14 cellular contexts compared by ENCODE assay signal in the genomic region with DNA sequence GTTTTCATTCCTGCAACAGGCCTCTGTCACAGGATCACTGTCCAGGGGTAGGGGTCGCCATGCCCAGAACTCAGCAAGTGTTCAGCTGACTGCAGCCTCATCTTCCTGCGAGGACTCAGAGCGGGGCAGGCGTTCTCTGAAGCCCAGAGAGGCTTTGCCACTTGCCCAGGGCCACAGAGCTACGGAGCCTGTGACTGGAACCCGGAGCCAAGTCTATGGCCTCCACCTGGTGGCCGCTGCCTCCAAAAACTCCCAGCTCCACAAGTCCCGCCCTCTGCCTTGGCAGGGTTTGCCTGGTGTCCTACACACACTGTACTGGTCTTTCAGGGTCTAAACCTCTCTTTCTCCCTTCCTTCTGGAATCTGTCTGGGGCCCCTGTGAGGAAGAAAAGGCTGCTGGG. TPM values are rescaled to one million over a fixed set of nuclear protein-coding genes. Genes with fewer than 3 reads are reported as not detected.
DNase-seq lines count a peak whose midpoint lies in the region; ATAC-seq, FAIRE-seq and TF ChIP-seq lines count a peak whose summit lies in the region.
"Had no signal": no experiment of that assay in that cellular context is flagged by ENCODE, and none has a peak within 500 bp of the region (broad histone marks: within the 10 kb centered on the region; RNA-seq: fewer than 3 reads in every experiment).

No MANE protein-coding gene starts in this region.

- 91% methylated on average over 7 of the region's 8 CpGs; no CpG with 5 or more reads in 1 of the 2 experiments for WGBS in H1 (ENCODE audit: extremely low coverage in 1 of 2, insufficient coverage in 1 of 2, insufficient read length in 1 of 2, insufficient replicate concordance in 2 of 2, low coverage in 1 of 2, low lambda C conversion rate in 2 of 2, missing lambda C conversion rate in 1 of 2), 2 experiments

- peak overlapping the region; percentile 40 for H2BK120ac ChIP-seq in H1 (replicated peaks; ENCODE audit: low read depth, low read length)

- no peak overlapping the region for H3K56ac ChIP-seq in H1 (replicated peaks; ENCODE audit: insufficient read length, low read depth, low read length)

- peak overlapping the region; percentile 54 for H4K91ac ChIP-seq in H1 (replicated peaks; ENCODE audit: insufficient read length, low read length)

- TF ChIP-seq EP300 in H1 (IDR thresholded peaks at IDR 0.05; ENCODE audit: borderline replicate concordance in 1 of 2, low read depth in 2 of 2, low read length in 2 of 2): no peak

- H3K27ac Mint-ChIP-seq in nephron: peak overlapping the region; percentile 60 to 98 (median 79)
- H3K27ac Mint-ChIP-seq in CD4-positive, alpha-beta memory T cell: no peak overlapping the region
- H3K27ac Mint-ChIP-seq: activated CD4-positive, alpha-beta memory T cell treated with anti-CD3 and anti-CD28 coated beads for 36 hours had no signal

- no peak for TF ChIP-seq POLR2A in H1 (IDR thresholded peaks at IDR 0.05; ENCODE audit: control extremely low read depth in 1 of 2, low read depth in 2 of 2, low read length in 2 of 2)

- H3K79me1 ChIP-seq in H1 (ENCODE audit: low read depth, low read length): no peaks in the 10 kb centered on the region; the same call in 1 of the 2 replicates

- H3K4me2 ChIP-seq in BLaER1 treated with 17β-estradiol and CSF1 and Interleukin-3, amounts not matched to agents 10 nM and 100 nM: peak overlapping the region in 8 of 11 experiments; percentile 21 to 75 (median 57); a peak in 16 of 22 replicates
- peak overlapping the region; percentile 28 to 49 for H3K4me2 ChIP-seq in H1 (ENCODE audit: insufficient read depth in 1 of 2, low read depth in 2 of 2, low read length in 2 of 2)

- peak overlapping the region in 1 of 3 experiments; percentile 14 for H3K4me3 Mint-ChIP-seq in nephron
- H3K4me3 Mint-ChIP-seq in CD4-positive, alpha-beta memory T cell: no peak overlapping the region
- H3K4me3 Mint-ChIP-seq: activated CD4-positive, alpha-beta memory T cell treated with anti-CD3 and anti-CD28 coated beads for 36 hours had no signal

- H4K5ac ChIP-seq in H1 (ENCODE audit: insufficient read length, low read depth, low read length): no peak overlapping the region

- H3K4me1 Mint-ChIP-seq in nephron: peaks cover 43% of the 10 kb centered on the region
- peaks cover 0 to 5% (median under 1%) of the 10 kb centered on the region in 4 donors for H3K4me1 Mint-ChIP-seq in CD4-positive, alpha-beta memory T cell

- no peak overlapping the region for H4K8ac ChIP-seq in H1 (ENCODE audit: extremely low read depth, insufficient read depth, low read length)

- H3K9me3 ChIP-seq in BLaER1 treated with 17β-estradiol and CSF1 and Interleukin-3, amounts not matched to agents 10 nM and 100 nM (replicated peaks in 1 of 11): no peaks in the 10 kb centered on the region
- no peaks in the 10 kb centered on the region for H3K9me3 ChIP-seq in HUES6 (ENCODE audit: control insufficient read depth, insufficient read depth, low read depth, low read length)
- no peaks in the 10 kb centered on the region for H3K9me3 ChIP-seq in H1 (ENCODE audit: insufficient read depth in 2 of 2, low read depth in 1 of 2, low read length in 1 of 2)
- H3K9me3 ChIP-seq in CD4-positive, alpha-beta memory T cell (ENCODE audit: control insufficient read depth in 1 of 2, low read length in 2 of 2): no peaks in the 10 kb centered on the region

- H2BK20ac ChIP-seq in H1 (ENCODE audit: low read length): peak overlapping the region; percentile 75

- no peaks in the 10 kb centered on the region for H3K27me3 ChIP-seq in BLaER1 treated with 17β-estradiol and CSF1 and Interleukin-3, amounts not matched to agents 10 nM and 100 nM
- no peaks in the 10 kb centered on the region for H3K27me3 ChIP-seq in HUES6 (ENCODE audit: control insufficient read depth, insufficient read depth, low read length)
- H3K27me3 ChIP-seq in H1 (replicated peaks in 1 of 4; ENCODE audit: control insufficient read depth in 3 of 4, extremely low read depth in 1 of 4, insufficient read depth in 3 of 4, low read length in 3 of 4): no peaks in the 10 kb centered on the region
- no peaks in the 10 kb centered on the region for H3K27me3 ChIP-seq in CD4-positive, alpha-beta memory T cell (ENCODE audit: insufficient read depth, low read length)

- H2AFZ ChIP-seq in H1 (ENCODE audit: low read length): no peak overlapping the region

- CTCF ChIA-PET in H1 (lab: Charles Lee; ENCODE audit: partially characterized antibody): interaction anchor here (0.9 to 2.3 kb wide), 9 partner anchors 9 to 50 kb away, joined by 3 to 23 read pairs (median 5); no protein-coding TSS in a partner anchor
- CTCF ChIA-PET in CD4-positive, alpha-beta memory T cell (lab: Charles Lee; ENCODE audit: partially characterized antibody): interaction anchor here (1.1 kb wide), 1 partner anchor 45 kb away, joined by 6 read pairs; no protein-coding TSS in a partner anchor

- H2BK15ac ChIP-seq in H1 (ENCODE audit: low read length): peak overlapping the region; percentile 88; the same call in 1 of the 2 replicates

- H3K27me3 Mint-ChIP-seq in nephron (ENCODE audit: low read depth): peaks cover 8% of the 10 kb centered on the region
- no peaks in the 10 kb centered on the region for H3K27me3 Mint-ChIP-seq in CD4-positive, alpha-beta memory T cell
- H3K27me3 Mint-ChIP-seq: activated CD4-positive, alpha-beta memory T cell treated with anti-CD3 and anti-CD28 coated beads for 36 hours had no signal

- no peaks in the 10 kb centered on the region for H3K9me3 Mint-ChIP-seq in nephron
- no peaks in the 10 kb centered on the region for H3K9me3 Mint-ChIP-seq in CD4-positive, alpha-beta memory T cell
- H3K9me3 Mint-ChIP-seq: activated CD4-positive, alpha-beta memory T cell treated with anti-CD3 and anti-CD28 coated beads for 36 hours had no signal

- peak overlapping the region in 2 of 11 experiments; percentile 7 to 39; a peak in 1 of 22 replicates for H3K9ac ChIP-seq in BLaER1 treated with 17β-estradiol and CSF1 and Interleukin-3, amounts not matched to agents 10 nM and 100 nM
- H3K9ac ChIP-seq in HUES6 (ENCODE audit: low read length): peak overlapping the region; percentile 29
- H3K9ac ChIP-seq in H1 (replicated peaks in 1 of 4; ENCODE audit: extremely low read depth in 1 of 4, low read depth in 3 of 4, low read length in 3 of 4): no peak overlapping the region; a peak in 2 of 7 replicates

- H3K23me2 ChIP-seq in H1 (ENCODE audit: low read depth, low read length): no peaks in the 10 kb centered on the region

- no peak overlapping the region for H3K4me3 ChIP-seq in BLaER1 treated with 17β-estradiol and CSF1 and Interleukin-3, amounts not matched to agents 10 nM and 100 nM
- H3K4me3 ChIP-seq in HUES6 (ENCODE audit: low read depth, low read length) (no peak overlapping the region), H1 (ENCODE audit: extremely low read depth in 1 of 4, insufficient read depth in 2 of 4, low read depth in 3 of 4, low read length in 4 of 4) (peak overlapping the region in 2 of 4 experiments; percentile 19 to 45; a peak in 2 of 8 replicates)
- no peak overlapping the region for H3K4me3 ChIP-seq in CD4-positive, alpha-beta memory T cell (ENCODE audit: low read length in 2 of 2)

- POLR2A ChIA-PET in H1 (lab: Charles Lee; ENCODE audit: partially characterized antibody): interaction anchor here (0.8 to 2.2 kb wide), 8 partner anchors 8 to 150 kb away, joined by 3 to 7 read pairs (median 4); a partner anchor contains a TSS
- POLR2A ChIA-PET in CD4-positive, alpha-beta memory T cell (lab: Charles Lee; ENCODE audit: partially characterized antibody): no interaction called here

- no peak for ATAC-seq in GM19395 (IDR thresholded peaks at IDR 0.05; ENCODE audit: unreplicated experiment)

- no peaks in the 10 kb centered on the region for H4K20me1 ChIP-seq in BLaER1 treated with 17β-estradiol and CSF1 and Interleukin-3, amounts not matched to agents 10 nM and 100 nM
- no peaks in the 10 kb centered on the region for H4K20me1 ChIP-seq in H1 (replicated peaks in 1 of 2; ENCODE audit: control insufficient read depth in 1 of 2, insufficient read depth in 2 of 2, low read length in 2 of 2)

- FAIRE-seq in H1 (lab: Jason Lieb, UNC): no peak

- H3K36me3 Mint-ChIP-seq in nephron (ENCODE audit: low read depth): no peaks in the 10 kb centered on the region
- H3K36me3 Mint-ChIP-seq in CD4-positive, alpha-beta memory T cell: no peaks in the 10 kb centered on the region
- H3K36me3 Mint-ChIP-seq: activated CD4-positive, alpha-beta memory T cell treated with anti-CD3 and anti-CD28 coated beads for 36 hours had no signal

- H3K4me1 ChIP-seq in BLaER1 treated with 17β-estradiol and CSF1 and Interleukin-3, amounts not matched to agents 10 nM and 100 nM: peaks cover 0 to 57% (median 48%) of the 10 kb centered on the region in 10 experiments; a peak in 16 of 20 replicates
- peaks cover 30% of the 10 kb centered on the region for H3K4me1 ChIP-seq in HUES6 (ENCODE audit: control insufficient read depth, insufficient read depth, low read length)
- H3K4me1 ChIP-seq in H1 (replicated peaks in 1 of 4; ENCODE audit: control insufficient read depth in 3 of 4, insufficient read depth in 4 of 4, low read length in 3 of 4): peaks cover 0 to 25% (median 21%) of the 10 kb centered on the region in 4 experiments; a peak in 6 of 7 replicates
- no peaks in the 10 kb centered on the region for H3K4me1 ChIP-seq in CD4-positive, alpha-beta memory T cell (ENCODE audit: insufficient read depth, low read length)

- no peak overlapping the region for H3K23ac ChIP-seq in H1 (ENCODE audit: insufficient read length)

- no peak overlapping the region for H3K14ac ChIP-seq in H1 (ENCODE audit: insufficient read length)

- H3K27ac ChIP-seq in BLaER1 treated with 17β-estradiol and CSF1 and Interleukin-3, amounts not matched to agents 10 nM and 100 nM: no peak overlapping the region; a peak in 1 of 22 replicates
- no peak overlapping the region for H3K27ac ChIP-seq in HUES6 (ENCODE audit: low read depth, low read length)
- no peak overlapping the region for H3K27ac ChIP-seq in H1 (ENCODE audit: low read depth, low read length)
- H3K27ac ChIP-seq in CD4-positive, alpha-beta memory T cell (ENCODE audit: low read depth, low read length): no peak overlapping the region

- TF ChIP-seq RAD21 in H1 (IDR thresholded peaks at IDR 0.05 in 1 of 2, conservative IDR thresholded peaks at IDR 0.05 in 1 of 2; ENCODE audit: low read depth in 2 of 2, low read length in 2 of 2): peak; percentile 14 to 51; a peak in 3 of 4 replicates

- 0 out of 2 replicates have a peak overlapping the region, but pooled peaks have one; percentile 44 for H2BK5ac ChIP-seq in H1 (ENCODE audit: low read depth, low read length)

- TF ChIP-seq CTCF in H1 (IDR thresholded peaks at IDR 0.05; ENCODE audit: control extremely low read depth in 1 of 3, insufficient read depth in 1 of 3, low read depth in 1 of 3, low read length in 3 of 3): peak; percentile 13 to 51 (median 13); a peak in 2 of 4 replicates
- no peak for TF ChIP-seq CTCF in nephron (IDR thresholded peaks at IDR 0.05; ENCODE audit: unreplicated experiment in 3 of 3)

- no peaks in the 10 kb centered on the region for H3K79me2 ChIP-seq in H1 (ENCODE audit: control insufficient read depth in 1 of 2, insufficient read depth in 2 of 2, low read length in 2 of 2)

- intact Hi-C loops in CD4-positive, alpha-beta memory T cell (cut with micrococcal nuclease): no loop called here

- peak overlapping the region; percentile 66 for H3K4ac ChIP-seq in H1 (replicated peaks; ENCODE audit: insufficient read length, low read depth, low read length)

- H2BK12ac ChIP-seq in H1 (ENCODE audit: low read depth, low read length): peak overlapping the region; percentile 55; the same call in 1 of the 2 replicates

- DNase-seq in H1 (ENCODE audit: low read depth in 1 of 2, low spot score in 2 of 2) (peak in 1 of 2 experiments; percentile 57), middle frontal gyrus (ENCODE audit: extremely low spot score, low spot score) (no peak), NCI-H1436 (lab: John Stamatoyannopoulos, UW) (no peak)
- DNase-seq in CD4-positive, alpha-beta memory T cell: no peak
- DNase-seq: activated CD4-positive, alpha-beta memory T cell treated with anti-CD3 and anti-CD28 coated beads for 36 hours; amygdala; KG1; midbrain; stimulated activated CD4-positive, alpha-beta T cell treated with anti-CD3 and anti-CD28 coated beads, Interleukin-15, amount 100 ng/mL, for 24 hours; T-helper 9 cell had no signal

- peak overlapping the region; percentile 71 for H3K18ac ChIP-seq in H1 (ENCODE audit: extremely low read depth, low read length)

- no peaks in the 10 kb centered on the region for H3K36me3 ChIP-seq in BLaER1 treated with 17β-estradiol and CSF1 and Interleukin-3, amounts not matched to agents 10 nM and 100 nM
- H3K36me3 ChIP-seq in HUES6 (ENCODE audit: control insufficient read depth, insufficient read depth, low read length): no peaks in the 10 kb centered on the region
- H3K36me3 ChIP-seq in H1 (ENCODE audit: control insufficient read depth in 2 of 4, insufficient read depth in 4 of 4, low read length in 3 of 4): no peaks in the 10 kb centered on the region
- H3K36me3 ChIP-seq in CD4-positive, alpha-beta memory T cell (ENCODE audit: insufficient read depth, low read length): no peaks in the 10 kb centered on the region

- no peak overlapping the region for H2AK5ac ChIP-seq in H1 (ENCODE audit: low read depth, low read length)

RNA-seq across cellular contexts. Expression of a gene that starts 8.7 kb away (rescaled TPM):
- total RNA-seq in H1 (2021; fragmentation: NEBNext Ultra II Directional; extraction: Animal tissue kit (Norgen Biotek cat#: 25700)): 8.9 and 9.7 TPM in 2 replicates
- 2.6 and 4.5 TPM in 2 replicates for polyA plus RNA-seq in H1 (2011; rRNA removed)
- polyA plus RNA-seq in H1 (2011; cell fraction: cytosol; rRNA removed): 2.7 TPM
- polyA plus RNA-seq in H1 (2011; cell fraction: nucleus; rRNA removed): 9.9 TPM
- 5.3 to 8.0 TPM (median 5.5 TPM) in 4 replicates for polyA plus RNA-seq in H1 (2012, experiment 1 of 2)
- polyA plus RNA-seq in H1 (2012, experiment 2 of 2): 2.4 TPM
- polyA plus RNA-seq in H1 (2013, experiment 1 of 2): 4.8 TPM
- 5.1 TPM for polyA plus RNA-seq in H1 (2013, experiment 2 of 2)
- 5.4 and 9.3 TPM in 2 replicates for polyA minus RNA-seq in H1 (2011; rRNA and poly(A)+ RNA removed)
- polyA minus RNA-seq in H1 (2011; cell fraction: cytosol; rRNA and poly(A)+ RNA removed): 5.7 TPM
- 7.7 TPM for polyA minus RNA-seq in H1 (2011; cell fraction: nucleus; rRNA and poly(A)+ RNA removed)
- total RNA-seq in CD4-positive, alpha-beta memory T cell: 10 to 100 TPM; 23.3 to 30.5 TPM
- 1 to 10 TPM in 1 of 2 donors, under 1 TPM in 1; 0.72 to 8.2 TPM for polyA plus RNA-seq in CD4-positive, alpha-beta memory T cell

Comparison
In these comparisons a context has a peak if more than half of its experiments do, and no peak if none do; other contexts are left out.
1. CTCF ChIP-seq: peak in H1 (3 of 3); none in nephron (0 of 3).
2. H3K27ac Mint-ChIP-seq: peak in nephron (3 of 3); none in CD4-positive, alpha-beta memory T cell (0 of 7).